35 cellular contexts compared by ENCODE assay signal in genomic region chr9:131565369-131565768, GRCh38. TPM values are rescaled to one million over a fixed set of nuclear protein-coding genes. Genes with fewer than 3 reads are reported as not detected.
"Had no signal": no experiment of that assay in that cellular context is flagged by ENCODE, and none has a peak within 500 bp of the region (broad histone marks: within the 10 kb centered on the region; RNA-seq: fewer than 3 reads in every experiment).

No MANE protein-coding gene starts in this region.

- H3K27ac Mint-ChIP-seq: mesothelial cell of epicardium; naive B cell; natural killer cell; nephron progenitor cell; neural progenitor cell; stimulated activated memory B cell treated with anti-CD40 and anti-IgM and Interleukin-4, amounts not matched to agents 10 μg/mL and 1 μg/mL and 100 μg/mL, for 72 hours had no signal

- DNase-seq: islet precursor cell; left ventricle myocardium inferior; mesendoderm; naive B cell; natural killer cell; nephron progenitor cell; occipital lobe; psoas muscle; right lobe of liver; stimulated activated CD4-positive, alpha-beta T cell treated with anti-CD3 and anti-CD28 coated beads, Interleukin-1b, Interleukin-23, amount 100 ng/mL, for 48 hours; stimulated activated CD4-positive, alpha-beta T cell treated with anti-CD3 and anti-CD28 coated beads, Interleukin-2, amount 100 ng/mL, for 48 hours; stimulated activated CD4-positive, alpha-beta T cell treated with anti-CD3 and anti-CD28 coated beads, Interleukin-4, amount 100 ng/mL, for 4 hours; stimulated activated CD8-positive, alpha-beta memory T cell treated with anti-CD3 and anti-CD28 coated beads, Interleukin-4, amount 100 ng/mL, for 48 hours; stimulated activated naive CD8-positive, alpha-beta T cell treated with anti-CD3 and anti-CD28 coated beads, Interleukin-15, Interleukin-2, amounts not matched to agents 100 U/mL and 50 U/mL, for 24 hours; stomach; testis; thyroid gland; transverse colon; upper lobe of left lung had no signal

- H3K4me1 ChIP-seq: left ventricle myocardium inferior, neural progenitor cell, parathyroid adenoma, psoas muscle, right atrium auricular region, right lobe of liver, stomach, testis, thyroid gland, transverse colon, upper lobe of left lung, vagina had no signal

- H3K9me3 Mint-ChIP-seq: natural killer cell had no signal

- H3K36me3 Mint-ChIP-seq: naive B cell, natural killer cell had no signal

- H3K9ac ChIP-seq: neural progenitor cell, parathyroid adenoma had no signal

- H3K4me3 Mint-ChIP-seq: mesothelial cell of epicardium; natural killer cell; nephron progenitor cell; neural progenitor cell; stimulated activated memory B cell treated with anti-CD40 and anti-IgM and Interleukin-4, amounts not matched to agents 10 μg/mL and 1 μg/mL and 100 μg/mL, for 72 hours had no signal

- H3K27me3 ChIP-seq: neural progenitor cell, neutrophil, right atrium auricular region, right lobe of liver, stomach, testis, thyroid gland, transverse colon, upper lobe of left lung, vagina had no signal

- H2AFZ ChIP-seq: neural progenitor cell, parathyroid adenoma had no signal

- H3K79me2 ChIP-seq: parathyroid adenoma had no signal

- H3K36me3 ChIP-seq: right lobe of liver, thyroid gland, transverse colon, vagina had no signal

- H3K27ac ChIP-seq: left ventricle myocardium inferior, neural progenitor cell, neutrophil, parathyroid adenoma, psoas muscle, right atrium auricular region, right lobe of liver, stomach, testis, thyroid gland, transverse colon, upper lobe of left lung, vagina had no signal

- H3K4me1 Mint-ChIP-seq: naive B cell; natural killer cell; nephron progenitor cell; neural progenitor cell; stimulated activated memory B cell treated with anti-CD40 and anti-IgM and Interleukin-4, amounts not matched to agents 10 μg/mL and 1 μg/mL and 100 μg/mL, for 72 hours had no signal

- ATAC-seq: natural killer cell; psoas muscle; right lobe of liver; stimulated activated memory B cell treated with anti-CD40 and anti-IgM and Interleukin-4, amounts not matched to agents 10 μg/mL and 1 μg/mL and 100 μg/mL, for 72 hours; stimulated activated naive CD8-positive, alpha-beta T cell treated with anti-CD3 and anti-CD28 coated beads, Interleukin-15, Interleukin-2, amounts not matched to agents 100 U/mL and 50 U/mL, for 24 hours had no signal

- H3K27me3 Mint-ChIP-seq: naive B cell; stimulated activated memory B cell treated with anti-CD40 and anti-IgM and Interleukin-4, amounts not matched to agents 10 μg/mL and 1 μg/mL and 100 μg/mL, for 72 hours had no signal

- H3K9me3 ChIP-seq: neutrophil, right lobe of liver, testis, thyroid gland, transverse colon, upper lobe of left lung, vagina had no signal

- H3K4me2 ChIP-seq: neural progenitor cell, smooth muscle cell had no signal

- H3K4me3 ChIP-seq: left ventricle myocardium inferior, lung, neural progenitor cell, psoas muscle, right atrium auricular region, right lobe of liver, smooth muscle cell, stomach, testis, thyroid gland, transverse colon, upper lobe of left lung, vagina had no signal

RNA-seq across cellular contexts. Expression of gene PRRT1B, which starts 20.0 kb away (rescaled TPM):
- total RNA-seq: kidney epithelial cell, left ventricle myocardium inferior, lower leg skin, mesothelial cell of epicardium, mononuclear cell, natural killer cell, occipital lobe, osteocyte, posterior vena cava, psoas muscle, right atrium auricular region, skeletal muscle tissue, smooth muscle cell, thyroid gland, urinary bladder, vagina had no signal
